ENCODE assay signal across 5 cellular contexts in genomic region chr21:22125581-22125980, GRCh38.
"Had no signal": no experiment of that assay in that cellular context is flagged by ENCODE, and none has a peak within 500 bp of the region (broad histone marks: within the 10 kb centered on the region; RNA-seq: fewer than 3 reads in every experiment).

No MANE protein-coding gene starts in this region.

- H3K4me2 ChIP-seq: GM23338 had no signal

- H3K4me3 ChIP-seq: GM23338, K562 had no signal

- DNase-seq: H9, HCEC 1CT, IMR-90 had no signal

- H2AFZ ChIP-seq: GM23338 had no signal
